Comparison of ENCODE assay signal across 1 cellular context in the genomic region with DNA sequence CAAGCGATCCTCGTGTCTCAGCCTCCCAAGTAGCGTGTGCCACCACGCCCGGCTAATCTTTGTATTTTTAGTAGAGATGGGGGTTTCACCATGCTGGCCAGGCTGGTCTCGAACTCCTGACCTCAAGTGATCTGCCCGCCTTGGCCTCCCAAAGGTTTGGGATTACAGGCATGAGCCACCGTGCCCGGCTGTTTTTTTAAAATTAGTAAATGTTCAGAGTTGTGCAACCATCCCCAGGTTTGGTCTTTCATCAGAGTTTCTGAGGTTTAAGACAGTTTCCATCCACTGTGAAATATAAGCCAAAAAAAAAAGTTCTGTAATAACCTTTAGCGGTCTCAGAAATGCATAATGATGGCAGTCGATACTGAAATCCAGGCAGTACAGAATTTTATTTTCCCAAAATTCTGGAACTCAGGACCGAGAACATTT.
A peak's percentile ranks its signal among the peaks of the same experiment; 100 is the strongest.
TF ChIP-seq lines count a peak whose summit lies in the region.

No MANE protein-coding gene starts in this region.

TF ChIP-seq in HepG2, 621 proteins besides CTCF, POLR2A, EP300 and RAD21 (continued from another document and continues in another):
- TF ChIP-seq, protein P1, sequence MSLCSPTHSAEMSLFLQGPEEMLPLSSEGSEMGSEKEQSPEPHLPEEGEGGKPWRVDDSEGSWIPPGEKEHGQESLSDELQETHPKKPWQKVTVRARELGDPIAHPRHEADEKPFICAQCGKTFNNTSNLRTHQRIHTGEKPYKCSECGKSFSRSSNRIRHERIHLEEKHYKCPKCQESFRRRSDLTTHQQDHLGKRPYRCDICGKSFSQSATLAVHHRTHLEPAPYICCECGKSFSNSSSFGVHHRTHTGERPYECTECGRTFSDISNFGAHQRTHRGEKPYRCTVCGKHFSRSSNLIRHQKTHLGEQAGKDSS (CRISPR knock-in tag; IDR thresholded peaks at IDR 0.05; ENCODE audit: borderline replicate concordance, low read depth), result no peak
- TF ChIP-seq PRPF4 (IDR thresholded peaks at IDR 0.05; ENCODE audit: low read depth, low read length, poor library complexity, severe bottlenecking), result no peak
- TF ChIP-seq PAWR (CRISPR knock-in tag; IDR thresholded peaks at IDR 0.05; ENCODE audit: borderline replicate concordance), result no peak
- no peak for TF ChIP-seq JUNB (CRISPR knock-in tag; IDR thresholded peaks at IDR 0.05; ENCODE audit: borderline replicate concordance)
- no peak for TF ChIP-seq EEA1 (CRISPR knock-in tag; IDR thresholded peaks at IDR 0.05; ENCODE audit: borderline replicate concordance)
- TF ChIP-seq PHF8 (CRISPR knock-in tag; IDR thresholded peaks at IDR 0.05), result 0 out of 2 replicates have a peak, but pooled peaks have one; percentile 29
- TF ChIP-seq ZNF12 (CRISPR knock-in tag; IDR thresholded peaks at IDR 0.05), result no peak
- no peak for TF ChIP-seq ZNF773 (CRISPR knock-in tag; IDR thresholded peaks at IDR 0.05; ENCODE audit: borderline replicate concordance)
- no peak for TF ChIP-seq ZNF577 (CRISPR knock-in tag; IDR thresholded peaks at IDR 0.05; ENCODE audit: borderline replicate concordance, low read depth)
- TF ChIP-seq ZBTB42 (CRISPR knock-in tag; IDR thresholded peaks at IDR 0.05), result no peak
- TF ChIP-seq ZNF562 (CRISPR knock-in tag; IDR thresholded peaks at IDR 0.05; ENCODE audit: borderline replicate concordance), result no peak
- no peak for TF ChIP-seq JUN (CRISPR knock-in tag; IDR thresholded peaks at IDR 0.05)
- no peak for TF ChIP-seq AKAP8 (CRISPR knock-in tag; IDR thresholded peaks at IDR 0.05)
- TF ChIP-seq ZNF841 (CRISPR knock-in tag; IDR thresholded peaks at IDR 0.05; ENCODE audit: borderline replicate concordance), result no peak
- TF ChIP-seq FOXM1 (CRISPR knock-in tag; IDR thresholded peaks at IDR 0.05), result no peak
- no peak for TF ChIP-seq EZH2 (conservative IDR thresholded peaks at IDR 0.05; ENCODE audit: low read depth, low read length)
- TF ChIP-seq, protein P2, sequence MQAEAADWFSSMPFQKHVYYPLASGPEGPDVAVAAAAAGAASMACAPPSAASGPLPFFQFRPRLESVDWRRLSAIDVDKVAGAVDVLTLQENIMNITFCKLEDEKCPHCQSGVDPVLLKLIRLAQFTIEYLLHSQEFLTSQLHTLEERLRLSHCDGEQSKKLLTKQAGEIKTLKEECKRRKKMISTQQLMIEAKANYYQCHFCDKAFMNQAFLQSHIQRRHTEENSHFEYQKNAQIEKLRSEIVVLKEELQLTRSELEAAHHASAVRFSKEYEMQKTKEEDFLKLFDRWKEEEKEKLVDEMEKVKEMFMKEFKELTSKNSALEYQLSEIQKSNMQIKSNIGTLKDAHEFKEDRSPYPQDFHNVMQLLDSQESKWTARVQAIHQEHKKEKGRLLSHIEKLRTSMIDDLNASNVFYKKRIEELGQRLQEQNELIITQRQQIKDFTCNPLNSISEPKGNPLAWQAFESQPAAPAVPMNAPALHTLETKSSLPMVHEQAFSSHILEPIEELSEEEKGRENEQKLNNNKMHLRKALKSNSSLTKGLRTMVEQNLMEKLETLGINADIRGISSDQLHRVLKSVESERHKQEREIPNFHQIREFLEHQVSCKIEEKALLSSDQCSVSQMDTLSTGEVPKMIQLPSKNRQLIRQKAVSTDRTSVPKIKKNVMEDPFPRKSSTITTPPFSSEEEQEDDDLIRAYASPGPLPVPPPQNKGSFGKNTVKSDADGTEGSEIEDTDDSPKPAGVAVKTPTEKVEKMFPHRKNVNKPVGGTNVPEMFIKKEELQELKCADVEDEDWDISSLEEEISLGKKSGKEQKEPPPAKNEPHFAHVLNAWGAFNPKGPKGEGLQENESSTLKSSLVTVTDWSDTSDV (CRISPR knock-in tag; IDR thresholded peaks at IDR 0.05), result no peak
- TF ChIP-seq ZMYM3 (CRISPR knock-in tag; IDR thresholded peaks at IDR 0.05), result peak; percentile 82
- TF ChIP-seq HHEX (CRISPR knock-in tag; IDR thresholded peaks at IDR 0.05), result no peak
- no peak for TF ChIP-seq ZNF569 (CRISPR knock-in tag; IDR thresholded peaks at IDR 0.05; ENCODE audit: borderline replicate concordance)
- no peak for TF ChIP-seq RXRA (CRISPR knock-in tag; IDR thresholded peaks at IDR 0.05)
- peak; percentile 92; the same call in 1 of the 2 replicates for TF ChIP-seq CHD4 (IDR thresholded peaks at IDR 0.05; ENCODE audit: borderline replicate concordance, low read length)
- no peak for TF ChIP-seq PHB2 (IDR thresholded peaks at IDR 0.05; ENCODE audit: partially characterized antibody)
- TF ChIP-seq ZNF776 (CRISPR knock-in tag; IDR thresholded peaks at IDR 0.05), result no peak
- peak; percentile 55 for TF ChIP-seq ASH2L (IDR thresholded peaks at IDR 0.05; ENCODE audit: insufficient read length, low read depth, low read length)
- TF ChIP-seq, protein P3, sequence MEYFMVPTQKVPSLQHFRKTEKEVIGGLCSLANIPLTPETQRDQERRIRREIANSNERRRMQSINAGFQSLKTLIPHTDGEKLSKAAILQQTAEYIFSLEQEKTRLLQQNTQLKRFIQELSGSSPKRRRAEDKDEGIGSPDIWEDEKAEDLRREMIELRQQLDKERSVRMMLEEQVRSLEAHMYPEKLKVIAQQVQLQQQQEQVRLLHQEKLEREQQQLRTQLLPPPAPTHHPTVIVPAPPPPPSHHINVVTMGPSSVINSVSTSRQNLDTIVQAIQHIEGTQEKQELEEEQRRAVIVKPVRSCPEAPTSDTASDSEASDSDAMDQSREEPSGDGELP (IDR thresholded peaks at IDR 0.05; ENCODE audit: borderline replicate concordance, low read depth), result no peak
- TF ChIP-seq ZNF790 (CRISPR knock-in tag; IDR thresholded peaks at IDR 0.05; ENCODE audit: borderline replicate concordance), result no peak
- no peak for TF ChIP-seq HNRNPLL (IDR thresholded peaks at IDR 0.05; ENCODE audit: low read depth, low read length, poor library complexity, severe bottlenecking)
- TF ChIP-seq, protein P4, sequence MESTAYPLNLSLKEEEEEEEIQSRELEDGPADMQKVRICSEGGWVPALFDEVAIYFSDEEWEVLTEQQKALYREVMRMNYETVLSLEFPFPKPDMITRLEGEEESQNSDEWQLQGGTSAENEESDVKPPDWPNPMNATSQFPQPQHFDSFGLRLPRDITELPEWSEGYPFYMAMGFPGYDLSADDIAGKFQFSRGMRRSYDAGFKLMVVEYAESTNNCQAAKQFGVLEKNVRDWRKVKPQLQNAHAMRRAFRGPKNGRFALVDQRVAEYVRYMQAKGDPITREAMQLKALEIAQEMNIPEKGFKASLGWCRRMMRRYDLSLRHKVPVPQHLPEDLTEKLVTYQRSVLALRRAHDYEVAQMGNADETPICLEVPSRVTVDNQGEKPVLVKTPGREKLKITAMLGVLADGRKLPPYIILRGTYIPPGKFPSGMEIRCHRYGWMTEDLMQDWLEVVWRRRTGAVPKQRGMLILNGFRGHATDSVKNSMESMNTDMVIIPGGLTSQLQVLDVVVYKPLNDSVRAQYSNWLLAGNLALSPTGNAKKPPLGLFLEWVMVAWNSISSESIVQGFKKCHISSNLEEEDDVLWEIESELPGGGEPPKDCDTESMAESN (CRISPR knock-in tag; conservative IDR thresholded peaks at IDR 0.05), result no peak
- TF ChIP-seq POGZ (CRISPR knock-in tag; IDR thresholded peaks at IDR 0.05), result peak; percentile 23; the same call in 1 of the 2 replicates
- no peak for TF ChIP-seq ATF7 (IDR thresholded peaks at IDR 0.05)
- TF ChIP-seq ATF7 (CRISPR knock-in tag; IDR thresholded peaks at IDR 0.05), result no peak
- no peak for TF ChIP-seq AHR (CRISPR knock-in tag; IDR thresholded peaks at IDR 0.05)
- no peak for TF ChIP-seq MTF2 (CRISPR knock-in tag; IDR thresholded peaks at IDR 0.05; ENCODE audit: borderline replicate concordance)
- TF ChIP-seq, protein P5, sequence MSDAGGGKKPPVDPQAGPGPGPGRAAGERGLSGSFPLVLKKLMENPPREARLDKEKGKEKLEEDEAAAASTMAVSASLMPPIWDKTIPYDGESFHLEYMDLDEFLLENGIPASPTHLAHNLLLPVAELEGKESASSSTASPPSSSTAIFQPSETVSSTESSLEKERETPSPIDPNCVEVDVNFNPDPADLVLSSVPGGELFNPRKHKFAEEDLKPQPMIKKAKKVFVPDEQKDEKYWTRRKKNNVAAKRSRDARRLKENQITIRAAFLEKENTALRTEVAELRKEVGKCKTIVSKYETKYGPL (CRISPR knock-in tag; IDR thresholded peaks at IDR 0.05), result no peak
- no peak for TF ChIP-seq ZNF605 (CRISPR knock-in tag; IDR thresholded peaks at IDR 0.05)
- TF ChIP-seq ZNF230 (CRISPR knock-in tag; IDR thresholded peaks at IDR 0.05), result no peak
- TF ChIP-seq ZNF292 (CRISPR knock-in tag; IDR thresholded peaks at IDR 0.05; ENCODE audit: borderline replicate concordance, low read depth), result peak; percentile 40; the same call in 1 of the 2 replicates
- no peak for TF ChIP-seq KMT2A (CRISPR knock-in tag; IDR thresholded peaks at IDR 0.05)
- TF ChIP-seq NCOR1 (IDR thresholded peaks at IDR 0.05; ENCODE audit: borderline replicate concordance, low read length), result peak; percentile 31; the same call in 1 of the 2 replicates
- TF ChIP-seq NFKBIZ (CRISPR knock-in tag; IDR thresholded peaks at IDR 0.05), result no peak
- no peak for TF ChIP-seq TBX2 (CRISPR knock-in tag; IDR thresholded peaks at IDR 0.05; ENCODE audit: borderline replicate concordance)
- no peak for TF ChIP-seq FOSL2 (CRISPR knock-in tag; IDR thresholded peaks at IDR 0.05)
- TF ChIP-seq ZSCAN12 (CRISPR knock-in tag; IDR thresholded peaks at IDR 0.05), result no peak
- TF ChIP-seq ZNF547 (CRISPR knock-in tag; IDR thresholded peaks at IDR 0.05), result no peak
- TF ChIP-seq, protein P6, sequence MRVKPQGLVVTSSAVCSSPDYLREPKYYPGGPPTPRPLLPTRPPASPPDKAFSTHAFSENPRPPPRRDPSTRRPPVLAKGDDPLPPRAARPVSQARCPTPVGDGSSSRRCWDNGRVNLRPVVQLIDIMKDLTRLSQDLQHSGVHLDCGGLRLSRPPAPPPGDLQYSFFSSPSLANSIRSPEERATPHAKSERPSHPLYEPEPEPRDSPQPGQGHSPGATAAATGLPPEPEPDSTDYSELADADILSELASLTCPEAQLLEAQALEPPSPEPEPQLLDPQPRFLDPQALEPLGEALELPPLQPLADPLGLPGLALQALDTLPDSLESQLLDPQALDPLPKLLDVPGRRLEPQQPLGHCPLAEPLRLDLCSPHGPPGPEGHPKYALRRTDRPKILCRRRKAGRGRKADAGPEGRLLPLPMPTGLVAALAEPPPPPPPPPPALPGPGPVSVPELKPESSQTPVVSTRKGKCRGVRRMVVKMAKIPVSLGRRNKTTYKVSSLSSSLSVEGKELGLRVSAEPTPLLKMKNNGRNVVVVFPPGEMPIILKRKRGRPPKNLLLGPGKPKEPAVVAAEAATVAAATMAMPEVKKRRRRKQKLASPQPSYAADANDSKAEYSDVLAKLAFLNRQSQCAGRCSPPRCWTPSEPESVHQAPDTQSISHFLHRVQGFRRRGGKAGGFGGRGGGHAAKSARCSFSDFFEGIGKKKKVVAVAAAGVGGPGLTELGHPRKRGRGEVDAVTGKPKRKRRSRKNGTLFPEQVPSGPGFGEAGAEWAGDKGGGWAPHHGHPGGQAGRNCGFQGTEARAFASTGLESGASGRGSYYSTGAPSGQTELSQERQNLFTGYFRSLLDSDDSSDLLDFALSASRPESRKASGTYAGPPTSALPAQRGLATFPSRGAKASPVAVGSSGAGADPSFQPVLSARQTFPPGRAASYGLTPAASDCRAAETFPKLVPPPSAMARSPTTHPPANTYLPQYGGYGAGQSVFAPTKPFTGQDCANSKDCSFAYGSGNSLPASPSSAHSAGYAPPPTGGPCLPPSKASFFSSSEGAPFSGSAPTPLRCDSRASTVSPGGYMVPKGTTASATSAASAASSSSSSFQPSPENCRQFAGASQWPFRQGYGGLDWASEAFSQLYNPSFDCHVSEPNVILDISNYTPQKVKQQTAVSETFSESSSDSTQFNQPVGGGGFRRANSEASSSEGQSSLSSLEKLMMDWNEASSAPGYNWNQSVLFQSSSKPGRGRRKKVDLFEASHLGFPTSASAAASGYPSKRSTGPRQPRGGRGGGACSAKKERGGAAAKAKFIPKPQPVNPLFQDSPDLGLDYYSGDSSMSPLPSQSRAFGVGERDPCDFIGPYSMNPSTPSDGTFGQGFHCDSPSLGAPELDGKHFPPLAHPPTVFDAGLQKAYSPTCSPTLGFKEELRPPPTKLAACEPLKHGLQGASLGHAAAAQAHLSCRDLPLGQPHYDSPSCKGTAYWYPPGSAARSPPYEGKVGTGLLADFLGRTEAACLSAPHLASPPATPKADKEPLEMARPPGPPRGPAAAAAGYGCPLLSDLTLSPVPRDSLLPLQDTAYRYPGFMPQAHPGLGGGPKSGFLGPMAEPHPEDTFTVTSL (CRISPR knock-in tag; IDR thresholded peaks at IDR 0.05; ENCODE audit: borderline replicate concordance), result no peak
- TF ChIP-seq NR3C1 (CRISPR knock-in tag; IDR thresholded peaks at IDR 0.05), result no peak
- TF ChIP-seq ZNF329 (CRISPR knock-in tag; IDR thresholded peaks at IDR 0.05; ENCODE audit: low read depth), result no peak
- TF ChIP-seq, protein P7, sequence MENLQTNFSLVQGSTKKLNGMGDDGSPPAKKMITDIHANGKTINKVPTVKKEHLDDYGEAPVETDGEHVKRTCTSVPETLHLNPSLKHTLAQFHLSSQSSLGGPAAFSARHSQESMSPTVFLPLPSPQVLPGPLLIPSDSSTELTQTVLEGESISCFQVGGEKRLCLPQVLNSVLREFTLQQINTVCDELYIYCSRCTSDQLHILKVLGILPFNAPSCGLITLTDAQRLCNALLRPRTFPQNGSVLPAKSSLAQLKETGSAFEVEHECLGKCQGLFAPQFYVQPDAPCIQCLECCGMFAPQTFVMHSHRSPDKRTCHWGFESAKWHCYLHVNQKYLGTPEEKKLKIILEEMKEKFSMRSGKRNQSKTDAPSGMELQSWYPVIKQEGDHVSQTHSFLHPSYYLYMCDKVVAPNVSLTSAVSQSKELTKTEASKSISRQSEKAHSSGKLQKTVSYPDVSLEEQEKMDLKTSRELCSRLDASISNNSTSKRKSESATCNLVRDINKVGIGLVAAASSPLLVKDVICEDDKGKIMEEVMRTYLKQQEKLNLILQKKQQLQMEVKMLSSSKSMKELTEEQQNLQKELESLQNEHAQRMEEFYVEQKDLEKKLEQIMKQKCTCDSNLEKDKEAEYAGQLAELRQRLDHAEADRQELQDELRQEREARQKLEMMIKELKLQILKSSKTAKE (CRISPR knock-in tag; IDR thresholded peaks at IDR 0.05; ENCODE audit: borderline replicate concordance), result no peak
- TF ChIP-seq TCF7 (IDR thresholded peaks at IDR 0.05; ENCODE audit: low read depth), result no peak
- no peak for TF ChIP-seq HMG20A (CRISPR knock-in tag; IDR thresholded peaks at IDR 0.05; ENCODE audit: borderline replicate concordance)
- no peak for TF ChIP-seq ZNF326 (CRISPR knock-in tag; IDR thresholded peaks at IDR 0.05; ENCODE audit: borderline replicate concordance)
- TF ChIP-seq ZNF180 (CRISPR knock-in tag; IDR thresholded peaks at IDR 0.05; ENCODE audit: borderline replicate concordance, low read depth), result no peak
- 0 out of 2 replicates have a peak, but pooled peaks have one; percentile 64 for TF ChIP-seq ZSCAN30 (CRISPR knock-in tag; IDR thresholded peaks at IDR 0.05)
- no peak for TF ChIP-seq SP5 (CRISPR knock-in tag; IDR thresholded peaks at IDR 0.05; ENCODE audit: borderline replicate concordance, low read depth)
- TF ChIP-seq CEBPG (CRISPR knock-in tag; IDR thresholded peaks at IDR 0.05), result 0 out of 2 replicates have a peak, but pooled peaks have one; percentile 29
- no peak for TF ChIP-seq TBP (CRISPR knock-in tag; IDR thresholded peaks at IDR 0.05)
- TF ChIP-seq SOX6 (IDR thresholded peaks at IDR 0.05), result no peak
- TF ChIP-seq SOX6 (CRISPR knock-in tag; IDR thresholded peaks at IDR 0.05), result peak; percentile 17
- TF ChIP-seq, protein P8, sequence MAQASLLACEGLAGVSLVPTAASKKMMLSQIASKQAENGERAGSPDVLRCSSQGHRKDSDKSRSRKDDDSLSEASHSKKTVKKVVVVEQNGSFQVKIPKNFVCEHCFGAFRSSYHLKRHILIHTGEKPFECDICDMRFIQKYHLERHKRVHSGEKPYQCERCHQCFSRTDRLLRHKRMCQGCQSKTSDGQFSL (CRISPR knock-in tag; IDR thresholded peaks at IDR 0.05), result no peak
- no peak for TF ChIP-seq TAF1 (CRISPR knock-in tag; IDR thresholded peaks at IDR 0.05)
- no peak for TF ChIP-seq HMG20B (CRISPR knock-in tag; conservative IDR thresholded peaks at IDR 0.05)
